Comparison of ENCODE assay signal across 10 cellular contexts in the genomic region with DNA sequence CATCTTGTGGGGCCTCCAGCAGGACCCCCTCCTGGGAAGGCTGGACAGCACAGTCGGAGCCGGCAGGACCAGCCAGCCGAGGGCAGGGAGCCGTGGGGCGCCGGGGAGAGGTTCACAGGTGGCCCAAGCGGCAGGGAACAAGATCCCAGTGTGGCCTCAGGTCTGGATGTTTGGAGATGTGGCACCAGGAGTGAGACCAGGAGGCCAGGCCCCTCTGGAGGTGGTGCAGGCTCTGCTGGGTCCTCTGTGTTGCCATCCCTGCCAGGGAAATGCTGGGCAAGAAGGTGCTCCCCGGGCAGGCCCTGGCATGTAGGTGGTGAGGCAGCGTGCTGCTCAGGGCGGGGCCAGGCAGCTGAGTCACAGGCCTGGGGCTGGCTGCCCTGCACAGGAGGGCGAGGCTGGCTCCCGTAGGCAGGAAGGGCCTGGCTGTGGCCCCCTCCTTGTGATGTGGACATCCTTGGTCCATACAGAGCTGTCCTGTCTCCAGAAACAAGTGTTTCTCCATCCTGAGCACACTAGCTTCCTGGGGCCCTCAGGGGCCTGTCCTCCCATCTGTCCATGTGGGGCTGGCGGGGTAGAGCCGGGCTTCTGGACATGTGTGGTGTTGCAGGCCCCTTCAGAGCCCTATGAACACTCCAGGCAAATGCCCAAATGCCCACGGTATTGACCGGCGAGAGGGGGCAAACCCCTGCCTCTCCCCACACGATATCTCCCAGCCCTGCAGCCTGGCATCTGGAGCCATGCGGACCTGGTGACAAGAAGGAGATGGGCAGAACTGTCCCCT. TPM values are rescaled to one million over a fixed set of nuclear protein-coding genes. Genes with fewer than 3 reads are reported as not detected.
A peak's percentile ranks its signal among the peaks of the same experiment; 100 is the strongest.
DNase-seq lines count a peak whose midpoint lies in the region; ATAC-seq and TF ChIP-seq lines count a peak whose summit lies in the region.
"Had no signal": no experiment of that assay in that cellular context is flagged by ENCODE, and none has a peak within 500 bp of the region (broad histone marks: within the 10 kb centered on the region; RNA-seq: fewer than 3 reads in every experiment).

No MANE protein-coding gene starts in this region.

- no peak overlapping the region for H3K27ac ChIP-seq in mesendoderm (ENCODE audit: low read depth, low read length)
- H3K27ac ChIP-seq: heart right ventricle, SK-N-MC had no signal

- no peaks in the 10 kb centered on the region for H3K79me1 ChIP-seq in mesendoderm (ENCODE audit: low read length)

- no peaks in the 10 kb centered on the region for H3K36me3 ChIP-seq in mesendoderm (ENCODE audit: control insufficient read depth, insufficient read depth, low read length)

- no peak overlapping the region for H3K23ac ChIP-seq in mesendoderm (ENCODE audit: low read length)

- H3K4ac ChIP-seq in mesendoderm (ENCODE audit: low read depth, low read length): no peak overlapping the region

- H3K4me3 ChIP-seq in HFF-Myc (replicated peaks; ENCODE audit: low read depth, low read length): no peak overlapping the region
- no peak overlapping the region for H3K4me3 ChIP-seq in mesendoderm (ENCODE audit: low read length)
- H3K4me3 ChIP-seq: heart right ventricle, SK-N-MC had no signal

- no peak overlapping the region for H4K5ac ChIP-seq in mesendoderm (ENCODE audit: low read length)

- H3K4me1 Mint-ChIP-seq in endothelial cell (ENCODE audit: unreplicated experiment): no peaks in the 10 kb centered on the region

- H4K8ac ChIP-seq in mesendoderm (ENCODE audit: low read depth, low read length): no peak overlapping the region

- no peak overlapping the region for H3K56ac ChIP-seq in mesendoderm (ENCODE audit: low read length)

- H2BK120ac ChIP-seq in mesendoderm (ENCODE audit: low read depth, low read length): no peak overlapping the region

- no peak overlapping the region for H3K4me2 ChIP-seq in mesendoderm (ENCODE audit: low read length)

- H2AK5ac ChIP-seq in mesendoderm (ENCODE audit: low read length): no peak overlapping the region

- ATAC-seq in HG02642 (IDR thresholded peaks at IDR 0.05; ENCODE audit: poor library complexity, unreplicated experiment): no peak

- H3K18ac ChIP-seq in mesendoderm (ENCODE audit: low read length): no peak overlapping the region

- H3K27ac Mint-ChIP-seq in endothelial cell (ENCODE audit: unreplicated experiment): no peak overlapping the region

- no peaks in the 10 kb centered on the region for H3K4me1 ChIP-seq in mesendoderm (ENCODE audit: control insufficient read depth, low read depth, low read length)
- H3K4me1 ChIP-seq: heart right ventricle had no signal

- no CpG with 5 or more reads among the region's 19 CpGs for WGBS in mesendoderm (ENCODE audit: extremely low coverage, insufficient coverage, low lambda C conversion rate)

- H2BK15ac ChIP-seq in mesendoderm (replicated peaks; ENCODE audit: low read depth): no peak overlapping the region

- no peak overlapping the region for H3K4me3 Mint-ChIP-seq in endothelial cell (ENCODE audit: unreplicated experiment)

- no peaks in the 10 kb centered on the region for H3K79me2 ChIP-seq in mesendoderm (ENCODE audit: control insufficient read depth, insufficient read depth, low read length)

- peak; percentile 99 for DNase-seq in 8988T
- peak; percentile 33 for DNase-seq in HFF-Myc (ENCODE audit: extremely low read depth, low read depth)
- DNase-seq in RPMI7951 (ENCODE audit: low read depth): peak; percentile 53
- DNase-seq in glomerular visceral epithelial cell (ENCODE audit: extremely low spot score): peak; percentile 89
- no peak for DNase-seq in mesendoderm
- DNase-seq in endothelial cell (ENCODE audit: low spot score): no peak
- no peak for DNase-seq in NCI-H1048 (lab: John Stamatoyannopoulos, UW)

- H3K27me3 Mint-ChIP-seq in endothelial cell (ENCODE audit: unreplicated experiment): peaks cover 23% of the 10 kb centered on the region

- no peaks in the 10 kb centered on the region for H3K27me3 ChIP-seq in mesendoderm (ENCODE audit: insufficient read depth, low read length, poor library complexity)
- H3K27me3 ChIP-seq: heart right ventricle had no signal

- H3K9me3 Mint-ChIP-seq in endothelial cell (ENCODE audit: unreplicated experiment): no peaks in the 10 kb centered on the region

- no peak overlapping the region for H2BK5ac ChIP-seq in mesendoderm (ENCODE audit: low read length)

- TF ChIP-seq CTCF in HFF-Myc (IDR thresholded peaks at IDR 0.05; ENCODE audit: low read depth, low read length, missing control alignments) (no peak), endothelial cell (IDR thresholded peaks at IDR 0.05; ENCODE audit: unreplicated experiment) (no peak)

- peaks cover 2% of the 10 kb centered on the region for H3K36me3 Mint-ChIP-seq in endothelial cell (ENCODE audit: low read depth, unreplicated experiment)

- no peak overlapping the region for H3K9ac ChIP-seq in mesendoderm (ENCODE audit: low read length)

RNA-seq across cellular contexts. Expression of a gene that starts 4.8 kb away (rescaled TPM):
- not detected in 2 replicates for total RNA-seq in RPMI7951 (2014; rRNA removed; shearing (Covaris generic))
- 0.10 TPM for polyA plus RNA-seq in mesendoderm (2013, experiment 1 of 2)
- polyA plus RNA-seq in mesendoderm (2013, experiment 2 of 2): 0.06 TPM
- 2.4 TPM for total RNA-seq in endothelial cell (ENCODE audit: unreplicated experiment)

RNA-seq across cellular contexts. Expression of a gene that starts 26.1 kb away (rescaled TPM):
- total RNA-seq in RPMI7951 (2014; rRNA removed; shearing (Covaris generic)): not detected in 2 replicates
- polyA plus RNA-seq in mesendoderm (2013, experiment 1 of 2): 0.21 TPM
- polyA plus RNA-seq in mesendoderm (2013, experiment 2 of 2): 0.14 TPM
- total RNA-seq in endothelial cell (ENCODE audit: unreplicated experiment): 0.69 TPM

Comparison
In these comparisons a context has a peak if more than half of its experiments do, and no peak if none do; other contexts are left out.
1. DNase-seq: peak in 8988T (single experiment), HFF-Myc (single experiment), RPMI7951 (single experiment) and glomerular visceral epithelial cell (single experiment); none in mesendoderm (single experiment), endothelial cell (single experiment) and NCI-H1048 (single experiment).